Comparison of ENCODE assay signal across 8 cellular contexts in the genomic region with DNA sequence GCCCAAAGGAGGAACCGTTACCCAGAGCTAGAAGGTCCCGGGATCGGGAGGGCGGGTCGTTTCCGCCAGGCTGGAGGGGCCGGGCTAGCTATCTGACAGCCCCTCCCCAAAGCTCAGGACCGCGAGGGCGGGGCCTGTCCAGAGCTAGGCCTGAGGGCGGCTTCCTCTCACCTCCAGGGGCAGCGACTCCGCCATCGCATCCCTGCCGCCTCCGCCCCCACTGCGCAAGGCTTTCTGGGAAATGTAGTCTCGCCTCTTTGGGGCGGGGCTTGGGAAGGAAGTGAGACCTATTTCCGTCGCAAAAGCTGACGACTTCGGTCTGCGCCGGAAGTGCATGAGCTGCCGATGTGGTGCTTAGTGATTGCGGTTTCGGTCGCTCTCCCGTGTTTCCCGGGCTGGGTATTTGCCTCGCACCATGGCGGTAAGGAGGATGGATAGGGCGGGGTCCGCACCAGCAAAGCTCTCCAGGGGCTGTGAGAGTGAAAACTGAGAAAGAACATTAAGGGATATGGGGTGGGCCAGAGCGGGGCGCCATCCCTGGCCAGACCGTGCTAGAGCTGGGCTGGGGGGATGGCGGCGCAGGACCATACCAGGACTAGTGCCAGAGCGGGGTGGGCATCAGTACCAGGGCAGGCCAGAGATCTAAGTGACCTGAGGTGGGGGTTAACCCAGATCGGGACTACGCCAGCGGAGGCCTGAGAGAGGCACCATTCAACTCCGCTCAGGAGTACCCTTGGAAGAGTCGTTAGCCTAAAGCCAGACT.
DNase-seq lines count a peak whose midpoint lies in the region; ATAC-seq and TF ChIP-seq lines count a peak whose summit lies in the region.

A gene (plus strand): TSS at position 327 of the 763 bp plus-strand sequence. CDS start 89 bp downstream, at position 416.

- ATAC-seq in GM19025 (IDR thresholded peaks at IDR 0.05; ENCODE audit: low read depth, unreplicated experiment), result peak; percentile 97
- peak; percentile 91 for ATAC-seq in HG03342 (IDR thresholded peaks at IDR 0.05; ENCODE audit: unreplicated experiment)
- ATAC-seq in activated CD4-positive, CD25-positive, alpha-beta regulatory T cell treated with anti-CD3 and anti-CD28 coated beads, Interleukin-2, amount 50 U/mL, for 24 hours, result peak; percentile 94 to 95

- peak; percentile 20 for TF ChIP-seq CTCF in AG09319 (IDR thresholded peaks at IDR 0.05; ENCODE audit: low read depth, low read length)

- DNase-seq in AG09319 (ENCODE audit: extremely low read depth, low read depth) (peak; percentile 94), NCI-H446 treated with DMSO at 0.1 percent for 48 hours (lab: John Stamatoyannopoulos, UW) (peak; percentile 90), cerebellar cortex (ENCODE audit: low spot score) (peak; percentile 99), islet precursor cell (peak; percentile 100)
- DNase-seq in stimulated activated CD4-positive, alpha-beta T cell treated with anti-CD3 and anti-CD28 coated beads, Interleukin-12 subunit alpha, Interleukin-12 subunit beta, amount 100 ng/mL, for 48 hours (ENCODE audit: low read depth in 2 of 3, low spot score in 1 of 3), result peak; percentile 98 to 99 (median 98)

Comparison
In these comparisons a context has a peak if more than half of its experiments do, and no peak if none do; other contexts are left out.
1. Peak in every context shown above with its lines: DNase-seq and ATAC-seq.